23 cellular contexts compared by ENCODE assay signal in the genomic region with DNA sequence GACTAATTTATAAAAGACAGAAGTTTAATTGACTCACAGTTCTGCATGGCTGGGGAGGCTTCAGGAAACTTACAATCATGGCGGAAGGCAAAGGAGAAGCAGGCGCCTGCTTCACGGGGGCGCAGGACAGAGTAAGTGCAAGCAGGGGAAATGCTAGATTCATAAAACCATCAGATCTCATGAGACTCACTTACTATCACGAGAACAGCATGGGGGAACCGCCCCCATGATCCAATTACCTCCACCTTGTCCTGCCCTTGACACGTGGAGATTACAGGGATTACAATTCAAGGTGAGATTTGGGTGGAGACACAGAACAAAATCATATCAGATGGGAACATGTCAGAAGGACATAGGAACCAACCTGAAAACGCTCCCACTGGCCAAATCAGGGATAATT.
"Had no signal": no experiment of that assay in that cellular context is flagged by ENCODE, and none has a peak within 500 bp of the region (broad histone marks: within the 10 kb centered on the region; RNA-seq: fewer than 3 reads in every experiment).

No MANE protein-coding gene starts in this region.

- H3K9me3 ChIP-seq: esophagus muscularis mucosa, heart right ventricle, lower lobe of right lung, spleen, suprapubic skin, tibial artery had no signal

- H3K36me3 Mint-ChIP-seq: natural killer cell, T-cell had no signal

- H3K4me3 Mint-ChIP-seq: activated naive CD8-positive, alpha-beta T cell treated with anti-CD3 and anti-CD28 coated beads, Interleukin-2, amount 50 U/mL, for 24 hours; natural killer cell; T-cell; T-helper 2 cell treated with Interferon-gamma antibody and Interleukin-4, amounts not matched to agents 5 μg/mL and 100 μg/mL, for 36 hours had no signal

- DNase-seq: activated CD4-positive, alpha-beta T cell treated with anti-CD3 and anti-CD28 coated beads for 48 hours; activated CD4-positive, alpha-beta T cell treated with anti-CD3 and anti-CD28 coated beads, Interleukin-2, amount 50 U/mL, for 48 hours; activated CD8-positive, alpha-beta memory T cell treated with anti-CD3 and anti-CD28 coated beads for 24 hours; activated gamma-delta T cell treated with Interleukin-2 at 50 U/mL for 16 hours; activated naive CD4-positive, alpha-beta T cell treated with anti-CD3 and anti-CD28 coated beads, Interleukin-2, amount 50 U/mL, for 16 hours; activated naive CD8-positive, alpha-beta T cell treated with anti-CD3 and anti-CD28 coated beads, Interleukin-2, amount 50 U/mL, for 24 hours; amygdala; central memory CD4-positive, alpha-beta T cell; foreskin keratinocyte; heart right ventricle; lower lobe of right lung; mesenchymal stem cell; natural killer cell; right cardiac atrium; spleen; stimulated activated naive CD4-positive, alpha-beta T cell; T-cell; WERI-Rb-1 had no signal

- ATAC-seq: activated CD4-positive, CD25-positive, alpha-beta regulatory T cell treated with anti-CD3 and anti-CD28 coated beads, Interleukin-2, amount 50 U/mL, for 24 hours; activated naive CD8-positive, alpha-beta T cell treated with anti-CD3 and anti-CD28 coated beads, Interleukin-2, amount 50 U/mL, for 24 hours; foreskin keratinocyte; heart right ventricle; lower lobe of right lung; natural killer cell; right cardiac atrium; T-cell had no signal

- H3K4me3 ChIP-seq: esophagus muscularis mucosa, heart right ventricle, lower lobe of right lung, spleen, suprapubic skin, tibial artery had no signal

- H3K4me1 Mint-ChIP-seq: activated naive CD8-positive, alpha-beta T cell treated with anti-CD3 and anti-CD28 coated beads, Interleukin-2, amount 50 U/mL, for 24 hours had no signal

- H3K27ac ChIP-seq: esophagus muscularis mucosa, foreskin keratinocyte, heart right ventricle, lower lobe of right lung, spleen, suprapubic skin, tibial artery, WERI-Rb-1 had no signal

- H3K27ac Mint-ChIP-seq: activated naive CD8-positive, alpha-beta T cell treated with anti-CD3 and anti-CD28 coated beads, Interleukin-2, amount 50 U/mL, for 24 hours; natural killer cell; T-cell; T-helper 2 cell treated with Interferon-gamma antibody and Interleukin-4, amounts not matched to agents 5 μg/mL and 100 μg/mL, for 36 hours had no signal

- H3K36me3 ChIP-seq: esophagus muscularis mucosa, heart right ventricle, lower lobe of right lung, spleen, suprapubic skin, tibial artery, WERI-Rb-1 had no signal

- H3K9me3 Mint-ChIP-seq: activated naive CD8-positive, alpha-beta T cell treated with anti-CD3 and anti-CD28 coated beads, Interleukin-2, amount 50 U/mL, for 24 hours; natural killer cell; T-cell; T-helper 2 cell treated with Interferon-gamma antibody and Interleukin-4, amounts not matched to agents 5 μg/mL and 100 μg/mL, for 36 hours had no signal

- H3K4me1 ChIP-seq: suprapubic skin, tibial artery had no signal

- H3K27me3 Mint-ChIP-seq: T-cell had no signal

- H3K27me3 ChIP-seq: foreskin keratinocyte, heart right ventricle, spleen, suprapubic skin had no signal
